ENCODE assay signal across 7 cellular contexts in the genomic region with DNA sequence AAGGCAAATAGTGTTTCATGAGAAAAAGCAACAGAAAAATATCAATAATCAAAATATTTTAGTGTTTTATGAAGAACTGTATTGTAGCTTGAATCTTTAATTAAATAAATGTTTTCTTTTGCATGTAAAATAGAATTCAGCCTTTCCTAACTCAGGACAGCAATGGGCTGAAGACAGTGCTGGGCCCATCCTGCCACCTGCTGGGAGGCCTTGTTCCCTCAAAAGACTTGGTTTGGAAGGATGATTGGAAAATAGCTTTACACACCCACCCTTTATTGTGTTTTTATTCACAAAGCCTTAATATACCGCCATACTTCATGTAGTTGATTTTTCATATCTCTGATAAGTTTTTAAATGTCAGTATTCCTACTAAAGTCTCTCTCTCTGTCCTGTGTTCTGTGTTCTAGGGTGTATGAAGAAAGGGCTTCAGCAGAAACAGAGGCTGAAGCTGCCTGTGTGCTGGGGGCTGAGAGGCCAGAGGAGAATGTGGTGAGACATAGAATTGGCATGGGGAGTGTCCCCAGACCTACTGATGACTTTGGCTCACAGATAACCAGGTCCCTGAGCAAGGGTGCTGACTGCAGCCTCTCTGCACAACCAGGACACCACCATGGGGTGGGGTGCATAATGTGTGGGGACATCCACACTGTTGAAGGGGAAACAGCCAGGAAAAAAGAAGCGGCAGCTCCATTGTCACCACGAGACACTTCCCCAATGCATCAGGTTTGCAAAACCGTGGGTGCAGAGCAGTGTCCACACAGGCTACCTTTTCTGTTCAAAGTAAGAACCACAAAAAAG.
DNase-seq lines count a peak whose midpoint lies in the region; ATAC-seq, FAIRE-seq and TF ChIP-seq lines count a peak whose summit lies in the region.
"Not testable (repeated sequence)": the region's sequence is repeated elsewhere in the genome, so short reads cannot be mapped to it uniquely, and the experiment has no call there.

No MANE protein-coding gene starts in this region.

- RAD21 ChIA-PET in HCT116 (lab: Charles Lee; ENCODE audit: low non-redundant PET in 1 of 2, low total read pairs in 2 of 2, uncharacterized antibody in 2 of 2, unreplicated experiment in 2 of 2), result not testable (repeated sequence)

- BruUV-seq in HCT116 (replicated peaks; lab: Mats Ljungman, UMichigan); OCI-LY7 (replicated peaks; lab: Mats Ljungman, UMichigan); HepG2 (replicated peaks; lab: Mats Ljungman, UMichigan): not testable (repeated sequence)

- WGBS in HepG2 (ENCODE audit: low lambda C conversion rate), result 21% methylated on average over 4 of the region's 4 CpGs

- 0 out of 2 replicates have a peak, but pooled peaks have one; percentile 6 for TF ChIP-seq RAD21 in HCT116 (IDR thresholded peaks at IDR 0.05; ENCODE audit: low read depth)
- not testable (repeated sequence) for TF ChIP-seq RAD21 in HepG2 (CRISPR knock-in tag; IDR thresholded peaks at IDR 0.05)

- not testable (repeated sequence) for H3K79me2 ChIP-seq in HCT116 (ENCODE audit: insufficient read depth, low read length); OCI-LY7 (ENCODE audit: insufficient read depth, low read depth, low read length); HepG2 (ENCODE audit: insufficient read depth, low read length)

- intact Hi-C loops in HCT116 (cut with micrococcal nuclease); OCI-LY7 (cut with micrococcal nuclease; ENCODE audit: unreplicated experiment); HepG2 (cut with micrococcal nuclease; ENCODE audit: unreplicated experiment): not testable (repeated sequence)

- in situ Hi-C loops in SK-MEL-5 (cut with HindIII; ENCODE audit: low pct_unique_long_range_greater_than_20kb, low sequenced_read_pairs); HepG2 (cut with HindIII; ENCODE audit: extremely low pct_ligation_motif_present, low pct_unique_long_range_greater_than_20kb): not testable (repeated sequence)

- H3K27me3 ChIP-seq in HCT116 (ENCODE audit: insufficient read depth, low read length); HepG2 (ENCODE audit: control insufficient read depth in 1 of 2, insufficient read depth in 2 of 2, low read length in 2 of 2): not testable (repeated sequence)

- not testable (repeated sequence) for H2AFZ ChIP-seq in HCT116 (ENCODE audit: low read depth, low read length, poor library complexity, severe bottlenecking); OCI-LY7 (ENCODE audit: low read length); HepG2 (ENCODE audit: low read length)

- CTCF ChIA-PET in HCT116 (lab: Charles Lee); OCI-LY7 (lab: Charles Lee; ENCODE audit: unreplicated experiment); HepG2 (lab: Yijun Ruan, JAX; ENCODE audit: low intra/inter-chr PET ratio, low total read pairs): not testable (repeated sequence)

- not testable (repeated sequence) for DNase-seq in HCT116 (ENCODE audit: low read depth, low spot score); OCI-LY7 (ENCODE audit: low spot score); HepG2 (ENCODE audit: low spot score)
- DNase-seq in M059J (ENCODE audit: low read depth), result peak; percentile 1
- peak; percentile 6 for DNase-seq in SK-MEL-5 (ENCODE audit: low read depth, low spot score)

- H3K9me3 ChIP-seq in HCT116 (ENCODE audit: control insufficient read depth in 1 of 2, insufficient read depth in 1 of 2, low read depth in 1 of 2, low read length in 2 of 2); OCI-LY7 (ENCODE audit: low read length); HepG2 (ENCODE audit: low read length): not testable (repeated sequence)

- not testable (repeated sequence) for TF ChIP-seq POLR2A in HCT116 (IDR thresholded peaks at IDR 0.05; ENCODE audit: borderline replicate concordance, extremely low read depth, insufficient read depth, insufficient read length); HepG2 (IDR thresholded peaks at IDR 0.05; ENCODE audit: insufficient read depth in 1 of 2, low read depth in 2 of 2, low read length in 2 of 2)

- not testable (repeated sequence) for H3K9me2 ChIP-seq in HCT116 (ENCODE audit: insufficient read depth); OCI-LY7 (ENCODE audit: insufficient read depth, low read length)

- not testable (repeated sequence) for H3K4me1 ChIP-seq in HCT116 (ENCODE audit: control insufficient read depth in 1 of 2, insufficient read depth in 2 of 2, low read length in 2 of 2); OCI-LY7 (ENCODE audit: insufficient read depth, low read length, poor library complexity, severe bottlenecking); HepG2 (ENCODE audit: insufficient read depth, low read length)

- not testable (repeated sequence) for TF ChIP-seq EP300 in HepG2 (IDR thresholded peaks at IDR 0.05; ENCODE audit: low read depth in 2 of 2, low read length in 2 of 2); HepG2 (CRISPR knock-in tag; IDR thresholded peaks at IDR 0.05; ENCODE audit: borderline replicate concordance)

- H3K4me2 ChIP-seq in HCT116 (ENCODE audit: low read length); OCI-LY7 (ENCODE audit: low read length); HepG2 (ENCODE audit: low read depth, low read length): not testable (repeated sequence)

- not testable (repeated sequence) for ATAC-seq in HCT116, HepG2

- FAIRE-seq in HepG2 (lab: Jason Lieb, UNC), result peak; percentile 75

- not testable (repeated sequence) for H4K20me1 ChIP-seq in HCT116 (ENCODE audit: insufficient read depth); OCI-LY7 (ENCODE audit: insufficient read depth, low read length); HepG2 (ENCODE audit: insufficient read depth, low read length)

- H3K27ac ChIP-seq in 22Rv1; HCT116 (ENCODE audit: low read depth, low read length); OCI-LY7 (ENCODE audit: low read depth, low read length, poor library complexity, severe bottlenecking); VCaP; HepG2 (ENCODE audit: extremely low read length, insufficient read depth, low read length): not testable (repeated sequence)

- H3K4me3 ChIP-seq in HCT116 (replicated peaks in 1 of 2; ENCODE audit: low read depth in 1 of 2, low read length in 2 of 2); OCI-LY7 (ENCODE audit: low read depth, low read length, poor library complexity, severe bottlenecking); HepG2 (replicated peaks in 1 of 3; ENCODE audit: insufficient read depth in 1 of 3, low read depth in 2 of 3, low read length in 3 of 3): not testable (repeated sequence)

- H3K36me3 ChIP-seq in HCT116 (ENCODE audit: control insufficient read depth in 1 of 2, insufficient read depth in 2 of 2, low read length in 2 of 2); OCI-LY7 (ENCODE audit: insufficient read depth, low read length); HepG2 (replicated peaks in 1 of 2; ENCODE audit: control insufficient read depth in 1 of 2, insufficient read depth in 2 of 2, low read length in 2 of 2): not testable (repeated sequence)

- TF ChIP-seq CTCF in 22Rv1 (IDR thresholded peaks at IDR 0.05), result 0 out of 2 replicates have a peak, but pooled peaks have one; percentile 20
- not testable (repeated sequence) for TF ChIP-seq CTCF in HCT116 (IDR thresholded peaks at IDR 0.05 in 2 of 3, conservative IDR thresholded peaks at IDR 0.05 in 1 of 3; ENCODE audit: borderline replicate concordance in 1 of 3, insufficient read depth in 1 of 3, low read depth in 2 of 3, low read length in 2 of 3)
- TF ChIP-seq CTCF in OCI-LY7 (conservative IDR thresholded peaks at IDR 0.05; ENCODE audit: low read length), result peak; percentile 26; the same call in 1 of the 2 replicates
- peak; percentile 62 for TF ChIP-seq CTCF in VCaP (conservative IDR thresholded peaks at IDR 0.05)
- 0 out of 2 replicates have a peak, but pooled peaks have one; percentile 9 for TF ChIP-seq CTCF in HepG2 (CRISPR knock-in tag; IDR thresholded peaks at IDR 0.05)

- not testable (repeated sequence) for H3K9ac ChIP-seq in HCT116 (ENCODE audit: low read length); HepG2 (ENCODE audit: insufficient read depth, low read depth, low read length)

- POLR2A ChIA-PET in HCT116 (lab: Charles Lee); OCI-LY7 (lab: Charles Lee); HepG2 (lab: Yijun Ruan, JAX): not testable (repeated sequence)

TF ChIP-seq in HepG2, 621 proteins besides CTCF, POLR2A, EP300 and RAD21:
- peak; percentile 41 for TF ChIP-seq STAG1 (CRISPR knock-in tag; IDR thresholded peaks at IDR 0.05)
TF ChIP-seq in HepG2: peak in this region for 1; not testable (repeated sequence) for 620.
